In the genomic region with DNA sequence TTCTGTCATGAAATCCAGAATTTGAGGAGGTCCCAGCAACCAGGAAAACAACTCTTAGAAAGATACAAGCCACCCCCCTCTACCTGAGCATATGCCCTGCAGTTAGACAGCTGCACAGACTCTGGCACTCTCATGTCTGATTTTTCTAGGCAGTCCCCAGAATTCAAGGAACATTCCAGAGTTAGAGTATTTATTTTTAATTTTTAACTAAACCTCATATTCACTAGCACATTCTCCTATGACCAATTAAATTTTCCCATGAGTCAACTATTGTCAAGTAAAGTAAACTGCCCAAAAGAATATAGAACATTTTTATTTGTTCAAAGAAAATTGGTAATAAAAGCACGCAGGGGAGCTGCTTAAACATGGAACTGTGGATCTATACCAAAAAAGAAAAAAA, we compare ENCODE assay signal across 20 cellular contexts.
"Had no signal": no experiment of that assay in that cellular context is flagged by ENCODE, and none has a peak within 500 bp of the region (broad histone marks: within the 10 kb centered on the region; RNA-seq: fewer than 3 reads in every experiment).

No MANE protein-coding gene starts in this region.

- H3K27me3 Mint-ChIP-seq: central memory CD8-positive, alpha-beta T cell; stimulated activated naive B cell treated with anti-CD40 and anti-IgM and Interleukin-4, amounts not matched to agents 10 μg/mL and 1 μg/mL and 100 μg/mL, for 72 hours; stimulated activated naive CD8-positive, alpha-beta T cell treated with anti-CD3 and anti-CD28 coated beads, Interleukin-15, amount 100 ng/mL, for 72 hours had no signal

- H3K4me3 ChIP-seq: esophagus squamous epithelium, hepatocyte, psoas muscle, right atrium auricular region, sigmoid colon, skin epidermis, testis had no signal

- DNase-seq: effector memory CD4-positive, alpha-beta T cell; esophagus squamous epithelium; foreskin fibroblast; head of caudate nucleus; kidney; natural killer cell; psoas muscle; sigmoid colon; stimulated activated CD4-positive, alpha-beta T cell treated with anti-CD3 and anti-CD28 coated beads, Interleukin-2, amount 100 ng/mL, for 24 hours; stimulated activated CD4-positive, alpha-beta T cell treated with anti-CD3 and anti-CD28 coated beads, Interleukin-4, amount 100 ng/mL, for 4 hours; stimulated activated naive B cell treated with anti-CD40 and anti-IgM and Interleukin-4, amounts not matched to agents 10 μg/mL and 1 μg/mL and 100 μg/mL, for 72 hours; stimulated activated naive CD8-positive, alpha-beta T cell treated with anti-CD3 and anti-CD28 coated beads, Interleukin-15, amount 100 ng/mL, for 72 hours; testis; trophoblast cell had no signal

- H3K27ac Mint-ChIP-seq: natural killer cell; stimulated activated naive B cell treated with anti-CD40 and anti-IgM and Interleukin-4, amounts not matched to agents 10 μg/mL and 1 μg/mL and 100 μg/mL, for 72 hours; stimulated activated naive CD8-positive, alpha-beta T cell treated with anti-CD3 and anti-CD28 coated beads, Interleukin-15, amount 100 ng/mL, for 72 hours had no signal

- H3K4me2 ChIP-seq: hepatocyte had no signal

- H2AFZ ChIP-seq: hepatocyte had no signal

- H3K27ac ChIP-seq: epithelial cell of prostate, esophagus squamous epithelium, hepatocyte, psoas muscle, right atrium auricular region, sigmoid colon, skin epidermis, testis had no signal

- FAIRE-seq: endometrium, kidney had no signal

- H3K9me3 ChIP-seq: sigmoid colon, testis had no signal

- H3K79me2 ChIP-seq: hepatocyte had no signal

- H3K4me3 Mint-ChIP-seq: central memory CD8-positive, alpha-beta T cell; natural killer cell; stimulated activated naive B cell treated with anti-CD40 and anti-IgM and Interleukin-4, amounts not matched to agents 10 μg/mL and 1 μg/mL and 100 μg/mL, for 72 hours; stimulated activated naive CD8-positive, alpha-beta T cell treated with anti-CD3 and anti-CD28 coated beads, Interleukin-15, amount 100 ng/mL, for 72 hours had no signal

- ATAC-seq: natural killer cell; psoas muscle; stimulated activated naive B cell treated with anti-CD40 and anti-IgM and Interleukin-4, amounts not matched to agents 10 μg/mL and 1 μg/mL and 100 μg/mL, for 72 hours; stimulated activated naive CD8-positive, alpha-beta T cell treated with anti-CD3 and anti-CD28 coated beads, Interleukin-15, amount 100 ng/mL, for 72 hours had no signal

- H3K36me3 Mint-ChIP-seq: natural killer cell; stimulated activated naive B cell treated with anti-CD40 and anti-IgM and Interleukin-4, amounts not matched to agents 10 μg/mL and 1 μg/mL and 100 μg/mL, for 72 hours had no signal

- H3K4me1 ChIP-seq: esophagus squamous epithelium, psoas muscle, right atrium auricular region, testis had no signal

- H3K36me3 ChIP-seq: esophagus squamous epithelium, right atrium auricular region, sigmoid colon had no signal

- H3K9me3 Mint-ChIP-seq: central memory CD8-positive, alpha-beta T cell had no signal

- H3K4me1 Mint-ChIP-seq: central memory CD8-positive, alpha-beta T cell; natural killer cell; stimulated activated naive B cell treated with anti-CD40 and anti-IgM and Interleukin-4, amounts not matched to agents 10 μg/mL and 1 μg/mL and 100 μg/mL, for 72 hours; stimulated activated naive CD8-positive, alpha-beta T cell treated with anti-CD3 and anti-CD28 coated beads, Interleukin-15, amount 100 ng/mL, for 72 hours had no signal

- H3K27me3 ChIP-seq: esophagus squamous epithelium, hepatocyte, right atrium auricular region, sigmoid colon, testis had no signal
